Comparison of ENCODE assay signal across 8 cellular contexts in genomic region chr2:111705711-111706323, GRCh38.
A peak's percentile ranks its signal among the peaks of the same experiment; 100 is the strongest.
DNase-seq lines count a peak whose midpoint lies in the region; ATAC-seq and TF ChIP-seq lines count a peak whose summit lies in the region.

No MANE protein-coding gene starts in this region.

- H3F3A ChIP-seq in smooth muscle cell (ENCODE audit: low read depth), result peaks cover 9% of the 10 kb centered on the region

- H3K4me3 ChIP-seq in smooth muscle cell, result no peak overlapping the region

- H3K27ac ChIP-seq in smooth muscle cell (ENCODE audit: low read depth), result peak overlapping the region; percentile 75

- DNase-seq in activated T-cell treated with anti-CD3 and anti-CD28 coated beads for 24 hours (ENCODE audit: low read depth) (peak; percentile 50), NCI-H146 (lab: John Stamatoyannopoulos, UW) (peak; percentile 73), fibroblast of peridontal ligament (ENCODE audit: extremely low read depth) (peak; percentile 76), smooth muscle cell (lab: John Stamatoyannopoulos, UW; ENCODE audit: unreplicated experiment) (no peak), D341Med (ENCODE audit: low spot score) (no peak)
- no peak for DNase-seq in activated T-cell treated with anti-CD3 and anti-CD28 coated beads, Interleukin-2, amount 50 U/mL, for 1 hour
- peak; percentile 8 for DNase-seq in activated CD4-positive, alpha-beta T cell treated with anti-CD3 and anti-CD28 coated beads, Interleukin-2, amount 50 U/mL, for 1 hour

- no peak for TF ChIP-seq CTCF in smooth muscle cell (IDR thresholded peaks at IDR 0.05; ENCODE audit: borderline replicate concordance, insufficient read depth, poor library complexity, severe bottlenecking)

- H3K36me3 ChIP-seq in smooth muscle cell (ENCODE audit: low read depth), result no peaks in the 10 kb centered on the region

- no peaks in the 10 kb centered on the region for H3K27me3 ChIP-seq in smooth muscle cell (ENCODE audit: low read depth)

- H3K9ac ChIP-seq in smooth muscle cell (ENCODE audit: low read depth), result peak overlapping the region; percentile 36

- H3K4me1 ChIP-seq in smooth muscle cell (ENCODE audit: low read depth), result peaks cover 27% of the 10 kb centered on the region

- no peak overlapping the region for H3K4me2 ChIP-seq in smooth muscle cell

- H3K9me3 ChIP-seq in smooth muscle cell (replicated peaks; ENCODE audit: low read depth), result no peaks in the 10 kb centered on the region

- peak; percentile 83 for ATAC-seq in HG02885 (IDR thresholded peaks at IDR 0.05; ENCODE audit: poor library complexity, unreplicated experiment)

- H3K79me2 ChIP-seq in smooth muscle cell (ENCODE audit: low read depth), result no peaks in the 10 kb centered on the region

- 30% methylated on average over 6 of the region's 6 CpGs for WGBS in smooth muscle cell (ENCODE audit: low lambda C conversion rate)

- H4K20me1 ChIP-seq in smooth muscle cell (ENCODE audit: low read depth), result no peaks in the 10 kb centered on the region

- no peak overlapping the region for H2AFZ ChIP-seq in smooth muscle cell (ENCODE audit: low read depth)

Comparison
In these comparisons a context has a peak if more than half of its experiments do, and no peak if none do; other contexts are left out.
1. DNase-seq: peak in activated T-cell treated with anti-CD3 and anti-CD28 coated beads for 24 hours (single experiment), NCI-H146 (single experiment), activated CD4-positive, alpha-beta T cell treated with anti-CD3 and anti-CD28 coated beads, Interleukin-2, amount 50 U/mL, for 1 hour (single experiment) and fibroblast of peridontal ligament (single experiment); none in activated T-cell treated with anti-CD3 and anti-CD28 coated beads, Interleukin-2, amount 50 U/mL, for 1 hour (single experiment), smooth muscle cell (single experiment) and D341Med (single experiment).